ENCODE assay signal across 6 cellular contexts in genomic region chr6:91804981-91805380, GRCh38.
"Had no signal": no experiment of that assay in that cellular context is flagged by ENCODE, and none has a peak within 500 bp of the region (broad histone marks: within the 10 kb centered on the region; RNA-seq: fewer than 3 reads in every experiment).

No MANE protein-coding gene starts in this region.

- ATAC-seq: K562 had no signal

- DNase-seq: GM23248, GOT3, H9, HCEC 1CT, IMR-90 had no signal

- H3K4me3 ChIP-seq: GM23248, K562 had no signal
